8 cellular contexts compared by ENCODE assay signal in the genomic region with DNA sequence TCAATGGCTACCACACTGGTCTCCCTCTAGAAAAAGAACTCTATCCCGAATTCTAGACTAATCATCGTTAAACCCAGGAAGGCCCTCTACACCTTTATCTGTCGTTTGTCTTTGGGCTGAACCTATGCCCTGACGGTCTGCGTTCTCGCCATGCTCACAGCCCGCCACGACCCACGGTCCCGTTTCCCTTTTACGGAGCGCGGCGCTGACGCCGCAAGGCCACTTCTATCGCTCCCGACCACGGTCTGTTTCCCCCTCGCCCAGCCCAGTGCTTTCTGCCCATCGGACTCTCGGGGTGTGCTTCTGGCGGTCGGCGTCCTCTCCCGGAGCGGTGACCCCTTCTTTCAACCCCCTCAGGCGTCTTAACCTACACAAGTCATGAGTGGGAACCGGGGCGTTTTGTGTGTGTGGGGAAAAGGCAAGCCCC. TPM values are rescaled to one million over a fixed set of nuclear protein-coding genes. Genes with fewer than 3 reads are reported as not detected.
A peak's percentile ranks its signal among the peaks of the same experiment; 100 is the strongest.
DNase-seq lines count a peak whose midpoint lies in the region; ATAC-seq, FAIRE-seq and TF ChIP-seq lines count a peak whose summit lies in the region.

No MANE protein-coding gene starts in this region.

- no peaks in the 10 kb centered on the region for H3K27me3 ChIP-seq in ectodermal cell (ENCODE audit: control insufficient read depth, insufficient read depth, low read length, poor library complexity, severe bottlenecking)

- H3K27ac ChIP-seq in ectodermal cell (ENCODE audit: insufficient read depth, low read depth, low read length, poor library complexity, severe bottlenecking) = peak overlapping the region; percentile 59

- H3K4me1 ChIP-seq in ectodermal cell (ENCODE audit: control insufficient read depth, insufficient read depth, low read length) = no peaks in the 10 kb centered on the region

- no peaks in the 10 kb centered on the region for H3K9me3 ChIP-seq in ectodermal cell (ENCODE audit: control insufficient read depth, low read length)

- peak; percentile 47 for ATAC-seq in HG02571 (IDR thresholded peaks at IDR 0.05; ENCODE audit: unreplicated experiment)

- peak overlapping the region; percentile 83 for H3K4me3 ChIP-seq in ectodermal cell (ENCODE audit: insufficient read depth, low read depth, low read length)

- H3K36me3 ChIP-seq in ectodermal cell (ENCODE audit: control insufficient read depth, insufficient read depth, low read length) = no peaks in the 10 kb centered on the region

- TF ChIP-seq POLR2A in GM12891 (IDR thresholded peaks at IDR 0.05; ENCODE audit: low read depth, low read length) = no peak

- peak; percentile 88 for FAIRE-seq in GM12891 (lab: Jason Lieb, UNC)

- 1 to 2% methylated on average over 25 to 29 of the region's 30 CpGs for WGBS in ectodermal cell, 2 experiments

- DNase-seq in GM12891 (ENCODE audit: insufficient read length, low spot score) (no peak), NCI-H1092 (lab: John Stamatoyannopoulos, UW) (peak; percentile 55), lung microvascular endothelial cell (ENCODE audit: low read depth in 2 of 2) (peak; percentile 37 to 57), AG08395 (ENCODE audit: low spot score) (no peak)
- peak; percentile 52 to 57 for DNase-seq in activated CD4-positive, alpha-beta T cell treated with anti-CD3 and anti-CD28 coated beads, Interleukin-2, amount 50 U/mL, for 48 hours
- DNase-seq in stimulated activated CD4-positive, alpha-beta T cell treated with anti-CD3 and anti-CD28 coated beads, TNF-alpha, amount 100 ng/mL, for 48 hours (ENCODE audit: low read depth in 3 of 3) = peak in 2 of 3 donors; percentile 9 to 32

TF ChIP-seq in GM12891, 5 proteins besides CTCF, POLR2A, EP300 and RAD21:
- TF ChIP-seq TAF1 (IDR thresholded peaks at IDR 0.05; ENCODE audit: low read depth, low read length) = no peak
- 0 out of 2 replicates have a peak, but pooled peaks have one; percentile 37 for TF ChIP-seq SPI1 (IDR thresholded peaks at IDR 0.05; ENCODE audit: low read depth, low read length)
- peak; percentile 63 for TF ChIP-seq POLR2AphosphoS5 (IDR thresholded peaks at IDR 0.05; ENCODE audit: low read depth, low read length)
- no peak for TF ChIP-seq PAX5 (IDR thresholded peaks at IDR 0.05; ENCODE audit: insufficient read depth, low read length, severe bottlenecking)
- TF ChIP-seq POU2F2 (IDR thresholded peaks at IDR 0.05; ENCODE audit: low read depth, low read length) = no peak

RNA-seq across cellular contexts. Expression of gene C9orf40, which starts 1.0 kb away (rescaled TPM):
- polyA plus RNA-seq in GM12891 (2012; ENCODE audit: low read depth, missing spikeins) = 6.2 TPM
- polyA plus RNA-seq in ectodermal cell (2013, experiment 1 of 4) = 20.3 TPM
- polyA plus RNA-seq in ectodermal cell (2013, experiment 2 of 4) = 18.6 TPM
- polyA plus RNA-seq in ectodermal cell (2013, experiment 3 of 4) = 18.6 TPM
- 16.9 TPM for polyA plus RNA-seq in ectodermal cell (2013, experiment 4 of 4)
- 1.7 and 1.8 TPM in 2 replicates for total RNA-seq in lung microvascular endothelial cell

Comparison
In these comparisons a context has a peak if more than half of its experiments do, and no peak if none do; other contexts are left out.
1. DNase-seq: peak in NCI-H1092 (single experiment), activated CD4-positive, alpha-beta T cell treated with anti-CD3 and anti-CD28 coated beads, Interleukin-2, amount 50 U/mL, for 48 hours (2 of 2), lung microvascular endothelial cell (2 of 2) and stimulated activated CD4-positive, alpha-beta T cell treated with anti-CD3 and anti-CD28 coated beads, TNF-alpha, amount 100 ng/mL, for 48 hours (2 of 3); none in GM12891 (single experiment) and AG08395 (single experiment).